Comparison of ENCODE assay signal across 31 cellular contexts in the genomic region with DNA sequence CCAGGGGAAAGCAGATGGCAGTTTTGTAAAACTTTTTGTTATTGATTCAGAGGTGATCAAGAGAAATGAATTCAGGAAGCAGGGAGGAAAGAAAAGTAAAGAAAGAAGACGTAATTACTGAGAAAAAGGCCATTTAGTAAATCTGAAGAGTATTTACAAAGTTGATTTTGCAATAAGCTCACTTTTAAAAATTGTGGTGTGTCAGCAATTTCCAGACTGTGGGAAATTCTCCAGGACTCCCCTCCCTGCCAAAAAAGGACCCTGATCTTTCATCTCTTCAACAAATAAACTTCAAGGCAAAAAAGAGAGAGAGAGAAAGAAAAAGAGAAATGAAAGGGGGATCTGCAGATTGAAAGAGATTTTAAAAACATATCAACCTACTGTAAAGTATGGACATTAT. TPM values are rescaled to one million over a fixed set of nuclear protein-coding genes. Genes with fewer than 3 reads are reported as not detected.
"Had no signal": no experiment of that assay in that cellular context is flagged by ENCODE, and none has a peak within 500 bp of the region (broad histone marks: within the 10 kb centered on the region; RNA-seq: fewer than 3 reads in every experiment).

No MANE protein-coding gene starts in this region.

- H3K27me3 Mint-ChIP-seq: activated CD4-positive, alpha-beta T cell treated with anti-CD3 and anti-CD28 coated beads for 36 hours; activated naive CD8-positive, alpha-beta T cell; activated T-helper 17 cell treated with anti-CD3 and anti-CD28 coated beads, Interleukin-2, amount 50 U/mL, for 72 hours had no signal

- H3K27ac Mint-ChIP-seq: activated CD4-positive, alpha-beta memory T cell treated with anti-CD3 and anti-CD28 coated beads, Interleukin-2, amount 10 ng/mL, durations not matched to agents 7 days and 5 days; activated CD4-positive, alpha-beta T cell treated with anti-CD3 and anti-CD28 coated beads for 36 hours; activated CD4-positive, alpha-beta T cell treated with anti-CD3 and anti-CD28 coated beads, Interleukin-2, amount 10 ng/mL, durations not matched to agents 24 days and 14 days; activated naive CD8-positive, alpha-beta T cell; activated T-helper 17 cell treated with anti-CD3 and anti-CD28 coated beads, Interleukin-2, amount 50 U/mL, for 72 hours had no signal

- H3K4me1 Mint-ChIP-seq: activated CD4-positive, alpha-beta memory T cell treated with anti-CD3 and anti-CD28 coated beads, Interleukin-2, amount 10 ng/mL, durations not matched to agents 7 days and 5 days; activated CD4-positive, alpha-beta T cell treated with anti-CD3 and anti-CD28 coated beads for 36 hours; activated CD4-positive, alpha-beta T cell treated with anti-CD3 and anti-CD28 coated beads, Interleukin-2, amount 10 ng/mL, durations not matched to agents 24 days and 14 days; activated T-helper 17 cell treated with anti-CD3 and anti-CD28 coated beads, Interleukin-2, amount 50 U/mL, for 72 hours had no signal

- H3K4me3 Mint-ChIP-seq: activated CD4-positive, alpha-beta memory T cell treated with anti-CD3 and anti-CD28 coated beads, Interleukin-2, amount 10 ng/mL, durations not matched to agents 7 days and 5 days; activated CD4-positive, alpha-beta T cell treated with anti-CD3 and anti-CD28 coated beads for 36 hours; activated CD4-positive, alpha-beta T cell treated with anti-CD3 and anti-CD28 coated beads, Interleukin-2, amount 10 ng/mL, durations not matched to agents 24 days and 14 days; activated naive CD8-positive, alpha-beta T cell; activated T-cell treated with anti-CD3 and anti-CD28 coated beads, Interleukin-2, amount 50 U/mL, for 4 hours; activated T-helper 17 cell treated with anti-CD3 and anti-CD28 coated beads, Interleukin-2, amount 50 U/mL, for 72 hours had no signal

- H3K9me3 Mint-ChIP-seq: activated CD4-positive, alpha-beta memory T cell treated with anti-CD3 and anti-CD28 coated beads, Interleukin-2, amount 10 ng/mL, durations not matched to agents 7 days and 5 days; activated CD4-positive, alpha-beta T cell treated with anti-CD3 and anti-CD28 coated beads, Interleukin-2, amount 10 ng/mL, durations not matched to agents 24 days and 14 days; activated T-cell treated with anti-CD3 and anti-CD28 coated beads, Interleukin-2, amount 50 U/mL, for 4 hours; activated T-helper 17 cell treated with anti-CD3 and anti-CD28 coated beads, Interleukin-2, amount 50 U/mL, for 72 hours had no signal

- H3K36me3 ChIP-seq: breast epithelium, colonic mucosa, esophagus squamous epithelium, gastroesophageal sphincter, heart right ventricle had no signal

- H3K4me1 ChIP-seq: body of pancreas, breast epithelium, colonic mucosa, esophagus squamous epithelium, gastroesophageal sphincter, heart right ventricle had no signal

- H3K4me3 ChIP-seq: body of pancreas, breast epithelium, cardiac muscle cell, colonic mucosa, esophagus squamous epithelium, gastroesophageal sphincter, heart right ventricle had no signal

- H3K9me3 ChIP-seq: body of pancreas, breast epithelium, colonic mucosa, esophagus squamous epithelium, gastroesophageal sphincter, heart right ventricle had no signal

- FAIRE-seq: endometrium, endothelial cell of umbilical vein had no signal

- ATAC-seq: activated CD4-positive, alpha-beta T cell treated with anti-CD3 and anti-CD28 coated beads for 36 hours; activated T-cell treated with anti-CD3 and anti-CD28 coated beads, Interleukin-2, amount 50 U/mL, for 4 hours; activated T-helper 17 cell treated with anti-CD3 and anti-CD28 coated beads, Interleukin-2, amount 50 U/mL, for 72 hours; body of pancreas; gastroesophageal sphincter; heart right ventricle had no signal

- H3K36me3 Mint-ChIP-seq: activated naive CD8-positive, alpha-beta T cell had no signal

- DNase-seq: activated CD4-positive, alpha-beta memory T cell treated with anti-CD3 and anti-CD28 coated beads, Interleukin-2, amount 10 ng/mL, durations not matched to agents 7 days and 5 days; activated CD4-positive, alpha-beta T cell treated with anti-CD3 and anti-CD28 coated beads for 36 hours; activated CD4-positive, alpha-beta T cell treated with anti-CD3 and anti-CD28 coated beads, Interleukin-2, amount 10 ng/mL, durations not matched to agents 24 days and 14 days; activated CD4-positive, alpha-beta T cell treated with anti-CD3 and anti-CD28 coated beads, Interleukin-2, amount 50 U/mL, for 4 hours; activated CD4-positive, CD25-positive, alpha-beta regulatory T cell; activated CD4-positive, CD25-positive, alpha-beta regulatory T cell treated with anti-CD3 and anti-CD28 coated beads, Interleukin-2, amount 50 U/mL, for 72 hours; activated effector memory CD4-positive, alpha-beta T cell treated with Interleukin-2 at 50 U/mL for 16 hours; activated gamma-delta T cell treated with Interleukin-2 at 50 U/mL for 16 hours; activated naive CD4-positive, alpha-beta T cell treated with anti-CD3 and anti-CD28 coated beads, Interleukin-2, amount 50 U/mL, for 16 hours; activated naive CD4-positive, alpha-beta T cell treated with Interleukin-2 at 50 U/mL for 16 hours; activated T-cell treated with anti-CD3 and anti-CD28 coated beads, Interleukin-2, amount 50 U/mL, for 4 hours; amniotic stem cell; anterior cingulate cortex; body of pancreas; central memory CD4-positive, alpha-beta T cell; cerebellar nuclear complex; colonic mucosa; effector CD8-positive, alpha-beta T cell; esophagus squamous epithelium; foreskin melanocyte; heart right ventricle; T-helper 2 cell had no signal

- H3K27ac ChIP-seq: body of pancreas, breast epithelium, cardiac muscle cell, colonic mucosa, epithelial cell of prostate, esophagus squamous epithelium, gastroesophageal sphincter, heart right ventricle had no signal

RNA-seq across cellular contexts. Expression of a gene that starts 36.6 kb away (rescaled TPM):
- total RNA-seq: activated T-cell treated with anti-CD3 and anti-CD28 coated beads, Interleukin-2, amount 50 U/mL, for 4 hours; glomerular endothelial cell had no signal
